ENCODE assay signal across 8 cellular contexts in genomic region chr12:54428050-54429013, GRCh38. TPM values are rescaled to one million over a fixed set of nuclear protein-coding genes. Genes with fewer than 3 reads are reported as not detected.
DNase-seq lines count a peak whose midpoint lies in the region; ATAC-seq, FAIRE-seq and TF ChIP-seq lines count a peak whose summit lies in the region.

No MANE protein-coding gene starts in this region.

- TF ChIP-seq POLR2A in K562 (conservative IDR thresholded peaks at IDR 0.05), result no peak

- peak; percentile 27 for ATAC-seq in K562
- ATAC-seq in thoracic aorta (ENCODE audit: insufficient number of reproducible peaks, low FRiP score, low read depth), result peak; percentile 49
- ATAC-seq in GM18858 (IDR thresholded peaks at IDR 0.05; ENCODE audit: unreplicated experiment), result no peak
- no peak for ATAC-seq in HG03432 (IDR thresholded peaks at IDR 0.05; ENCODE audit: unreplicated experiment)
- ATAC-seq in GM19397 (IDR thresholded peaks at IDR 0.05; ENCODE audit: unreplicated experiment), result no peak

- H3K27ac ChIP-seq in K562 (ENCODE audit: extremely low read depth, low read depth, low read length) (peak overlapping the region; percentile 73), thoracic aorta (peak overlapping the region; percentile 89 to 93)

- no peaks in the 10 kb centered on the region for H3K9me1 ChIP-seq in K562 (ENCODE audit: control insufficient read depth, insufficient read depth, low read length)

- peak overlapping the region; percentile 16 for H3K4me2 ChIP-seq in K562 (ENCODE audit: insufficient read depth, low read length)

- no peak for FAIRE-seq in K562 (lab: Jason Lieb, UNC)

- H2AFZ ChIP-seq in K562 (ENCODE audit: low read depth, low read length), result peak overlapping the region; percentile 93

- no peaks in the 10 kb centered on the region for H3K79me2 ChIP-seq in K562 (ENCODE audit: control insufficient read depth, insufficient read depth, low read length)

- H3K4me3 ChIP-seq in K562, result no peak overlapping the region
- H3K4me3 ChIP-seq in thoracic aorta, result peak overlapping the region; percentile 15

- WGBS in K562 (ENCODE audit: insufficient coverage, low coverage, missing lambda C conversion rate), result 36% methylated on average over 10 of the region's 13 CpGs

- BruUV-seq in K562 (replicated peaks; lab: Mats Ljungman, UMichigan), result no TSS peak

- TF ChIP-seq CTCF in K562 (IDR thresholded peaks at IDR 0.05 in 2 of 3, conservative IDR thresholded peaks at IDR 0.05 in 1 of 3; ENCODE audit: insufficient read depth in 2 of 3, low read depth in 1 of 3, low read length in 3 of 3) (no peak), thoracic aorta (IDR thresholded peaks at IDR 0.05) (no peak)

- DNase-seq in Kasumi-1 (lab: John Stamatoyannopoulos, UW) (peak; percentile 91 to 92), K562 (ENCODE audit: extremely low read depth in 1 of 4, low spot score in 3 of 4) (peak in 3 of 4 experiments; percentile 32 to 60 (median 41)), iris pigment epithelial cell (ENCODE audit: low read depth) (peak; percentile 79), thoracic aorta (ENCODE audit: low spot score) (peak; percentile 79)
- DNase-seq in effector CD4-positive, alpha-beta T cell, result no peak

- H3K4me1 ChIP-seq in K562 (replicated peaks in 1 of 2; ENCODE audit: control insufficient read depth in 2 of 2, insufficient read depth in 2 of 2, low read length in 2 of 2) (peaks cover 34 to 78% of the 10 kb centered on the region in 2 experiments), thoracic aorta (ENCODE audit: control insufficient read depth in 1 of 2, low read depth in 2 of 2) (peaks cover 42 to 92% of the 10 kb centered on the region in 2 donors)

- intact Hi-C loops in K562 (cut with micrococcal nuclease), result no loop called here

- H3K27me3 ChIP-seq in K562 (ENCODE audit: control insufficient read depth in 2 of 2, insufficient read depth in 2 of 2, low read length in 2 of 2) (no peaks in the 10 kb centered on the region), thoracic aorta (replicated peaks; ENCODE audit: insufficient read depth) (no peaks in the 10 kb centered on the region)

- TF ChIP-seq EP300 in K562 (IDR thresholded peaks at IDR 0.05; ENCODE audit: low read length), result no peak

- in situ Hi-C loops in K562 (cut with MboI), result no loop called here

- H3K36me3 ChIP-seq in K562 (ENCODE audit: control insufficient read depth, insufficient read depth, low read length) (no peaks in the 10 kb centered on the region), thoracic aorta (no peaks in the 10 kb centered on the region)

- POLR2A ChIA-PET in K562 (lab: Yijun Ruan, JAX), result interaction anchor here (0.9 to 2.0 kb wide), 7 partner anchors 9 to 44 kb away, joined by 3 to 7 read pairs (median 5); partner anchors contain the start of genes GTSF1 and ITGA5

- CTCF ChIA-PET in K562 (lab: Yijun Ruan, JAX; ENCODE audit: low intra/inter-chr PET ratio), result no interaction called here

- no peaks in the 10 kb centered on the region for H4K20me1 ChIP-seq in K562 (replicated peaks; ENCODE audit: control insufficient read depth, insufficient read depth, low read length)

- H3K9me3 ChIP-seq in K562 (replicated peaks; ENCODE audit: control insufficient read depth, insufficient read depth, low read depth, low read length) (no peaks in the 10 kb centered on the region), thoracic aorta (no peaks in the 10 kb centered on the region)

- no peak for TF ChIP-seq RAD21 in K562 (CRISPR knock-in tag; conservative IDR thresholded peaks at IDR 0.05 in 1 of 2, IDR thresholded peaks at IDR 0.05 in 1 of 2)

- H3K9ac ChIP-seq in K562 (ENCODE audit: insufficient read depth in 1 of 2, low read depth in 2 of 2, low read length in 2 of 2), result peak overlapping the region; percentile 46 to 61; a peak in 3 of 4 replicates

TF ChIP-seq in K562, 482 proteins besides CTCF, POLR2A, EP300 and RAD21 (continues in another document):
- TF ChIP-seq RNF2 (IDR thresholded peaks at IDR 0.05) (peak; percentile 38; the same call in 1 of the 2 replicates), FOSL1 (tag; conservative IDR thresholded peaks at IDR 0.05) (peak; percentile 54), SMARCC2 (IDR thresholded peaks at IDR 0.05; ENCODE audit: low read depth) (no peak), MAFK (IDR thresholded peaks at IDR 0.05; ENCODE audit: low read length) (no peak), BCL6 (CRISPR knock-in tag; IDR thresholded peaks at IDR 0.05) (no peak), HCFC1 (IDR thresholded peaks at IDR 0.05; ENCODE audit: low read depth, low read length) (no peak), ZNF324 (CRISPR knock-in tag; IDR thresholded peaks at IDR 0.05) (no peak)
- TF ChIP-seq, protein P1, sequence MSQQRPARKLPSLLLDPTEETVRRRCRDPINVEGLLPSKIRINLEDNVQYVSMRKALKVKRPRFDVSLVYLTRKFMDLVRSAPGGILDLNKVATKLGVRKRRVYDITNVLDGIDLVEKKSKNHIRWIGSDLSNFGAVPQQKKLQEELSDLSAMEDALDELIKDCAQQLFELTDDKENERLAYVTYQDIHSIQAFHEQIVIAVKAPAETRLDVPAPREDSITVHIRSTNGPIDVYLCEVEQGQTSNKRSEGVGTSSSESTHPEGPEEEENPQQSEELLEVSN (IDR thresholded peaks at IDR 0.05; ENCODE audit: borderline replicate concordance in 1 of 2, extremely low read depth in 1 of 2, insufficient read depth in 1 of 2, insufficient read length in 1 of 2, low read depth in 1 of 2, low read length in 1 of 2, poor library complexity in 1 of 2, severe bottlenecking in 1 of 2), result peak in 1 of 2 experiments; percentile 2

RNA-seq across cellular contexts. Expression of gene ITGA5, which starts 9.3 kb away (rescaled TPM):
- 326 and 672 TPM in 2 replicates for total RNA-seq in K562 (2011; cell fraction: chromatin; rRNA removed; ENCODE audit: low replicate concordance)
- 425 and 592 TPM in 2 replicates for total RNA-seq in K562 (2011; cell fraction: nucleolus; rRNA removed)
- 368 and 393 TPM in 2 replicates for total RNA-seq in K562 (2011; cell fraction: nucleoplasm; rRNA removed)
- total RNA-seq in K562 (2014; rRNA removed) (47.4 and 59.0 TPM in 2 replicates), K562 (2014; rRNA removed; fragmentation: Illumina TruSeq; extraction: Trizol) (41.7 and 49.0 TPM in 2 replicates), K562 (2015; rRNA removed; fragmentation: Illumina TruSeq; extraction: Trizol) (33.7 and 34.5 TPM in 2 replicates), K562 (2021) (71.0 and 75.2 TPM in 2 replicates), thoracic aorta (100 to 1,000 TPM; 752 to 847 TPM)
- polyA plus RNA-seq in K562 (2011; rRNA removed) (55.5 and 114 TPM in 2 replicates), K562 (2014; fragmentation: Illumina TruSeq; extraction: Trizol) (82.1 and 82.8 TPM in 2 replicates), K562 (2014; fragmentation: Nextera tagmentation; extraction: Ambion mirVana) (1 to 10 TPM; 9.1 to 9.2 TPM), K562 (2014; rRNA removed) (34.0 and 36.0 TPM in 2 replicates)
- 44.7 and 52.4 TPM in 2 replicates for polyA plus RNA-seq in K562 (2011; cell fraction: cytosol; rRNA removed)
- 273 and 364 TPM in 2 replicates for polyA plus RNA-seq in K562 (2011; cell fraction: nucleus; rRNA removed)
- 58.8 and 103 TPM in 2 replicates for polyA plus RNA-seq in K562 (2012)
- 104 and 113 TPM in 2 replicates for polyA minus RNA-seq in K562 (2011; rRNA and poly(A)+ RNA removed)
- polyA minus RNA-seq in K562 (2011; cell fraction: cytosol; rRNA and poly(A)+ RNA removed), result 72.0 and 119 TPM in 2 replicates
- polyA minus RNA-seq in K562 (2011; cell fraction: nucleus; rRNA and poly(A)+ RNA removed), result 150 and 186 TPM in 2 replicates

RNA-seq across cellular contexts. Expression of gene ZNF385A, which starts 43.8 kb away (rescaled TPM):
- total RNA-seq in K562 (2011; cell fraction: chromatin; rRNA removed; ENCODE audit: low replicate concordance), result 8.1 and 25.0 TPM in 2 replicates
- 9.7 and 11.1 TPM in 2 replicates for total RNA-seq in K562 (2011; cell fraction: nucleolus; rRNA removed)
- total RNA-seq in K562 (2011; cell fraction: nucleoplasm; rRNA removed), result 9.7 and 11.8 TPM in 2 replicates
- total RNA-seq in K562 (2014; rRNA removed) (15.9 and 17.7 TPM in 2 replicates), K562 (2014; rRNA removed; fragmentation: Illumina TruSeq; extraction: Trizol) (3.5 and 3.7 TPM in 2 replicates), K562 (2015; rRNA removed; fragmentation: Illumina TruSeq; extraction: Trizol) (5.9 and 8.7 TPM in 2 replicates), K562 (2021) (96.5 and 111 TPM in 2 replicates), thoracic aorta (10 to 100 TPM in 1 of 2 donors, 1 to 10 TPM in 1; 7.4 to 19.0 TPM)
- polyA plus RNA-seq in K562 (2011; rRNA removed) (7.7 and 15.6 TPM in 2 replicates), K562 (2014; fragmentation: Illumina TruSeq; extraction: Trizol) (65.7 and 88.2 TPM in 2 replicates), K562 (2014; fragmentation: Nextera tagmentation; extraction: Ambion mirVana) (1 to 10 TPM; 1.0 TPM), K562 (2014; rRNA removed) (30.3 and 34.6 TPM in 2 replicates)
- polyA plus RNA-seq in K562 (2011; cell fraction: cytosol; rRNA removed), result 11.8 and 25.5 TPM in 2 replicates
- 15.0 and 32.1 TPM in 2 replicates for polyA plus RNA-seq in K562 (2011; cell fraction: nucleus; rRNA removed)
- 35.9 and 43.9 TPM in 2 replicates for polyA plus RNA-seq in K562 (2012)
- polyA minus RNA-seq in K562 (2011; rRNA and poly(A)+ RNA removed), result 4.7 and 6.3 TPM in 2 replicates
- 31.2 and 48.8 TPM in 2 replicates for polyA minus RNA-seq in K562 (2011; cell fraction: cytosol; rRNA and poly(A)+ RNA removed)
- polyA minus RNA-seq in K562 (2011; cell fraction: nucleus; rRNA and poly(A)+ RNA removed), result 6.7 and 8.1 TPM in 2 replicates

RNA-seq across cellular contexts. Expression of gene GTSF1, which starts 45.1 kb away (rescaled TPM):
- 171 and 231 TPM in 2 replicates for total RNA-seq in K562 (2011; cell fraction: chromatin; rRNA removed; ENCODE audit: low replicate concordance)
- 114 and 120 TPM in 2 replicates for total RNA-seq in K562 (2011; cell fraction: nucleolus; rRNA removed)
- 142 and 195 TPM in 2 replicates for total RNA-seq in K562 (2011; cell fraction: nucleoplasm; rRNA removed)
- total RNA-seq in K562 (2014; rRNA removed), result 247 and 289 TPM in 2 replicates
- 426 and 493 TPM in 2 replicates for total RNA-seq in K562 (2014; rRNA removed; fragmentation: Illumina TruSeq; extraction: Trizol)
- 370 and 390 TPM in 2 replicates for total RNA-seq in K562 (2015; rRNA removed; fragmentation: Illumina TruSeq; extraction: Trizol)
- total RNA-seq in K562 (2021), result 275 and 293 TPM in 2 replicates
- polyA plus RNA-seq in K562 (2011; rRNA removed), result 755 and 772 TPM in 2 replicates
- polyA plus RNA-seq in K562 (2011; cell fraction: cytosol; rRNA removed), result 401 and 610 TPM in 2 replicates
- polyA plus RNA-seq in K562 (2011; cell fraction: nucleus; rRNA removed), result 280 and 410 TPM in 2 replicates
- polyA plus RNA-seq in K562 (2012), result 413 and 440 TPM in 2 replicates
- 506 and 588 TPM in 2 replicates for polyA plus RNA-seq in K562 (2014; fragmentation: Illumina TruSeq; extraction: Trizol)
- 1,000 to 10,000 TPM; 1,162 to 1,335 TPM for polyA plus RNA-seq in K562 (2014; fragmentation: Nextera tagmentation; extraction: Ambion mirVana)
- 490 and 525 TPM in 2 replicates for polyA plus RNA-seq in K562 (2014; rRNA removed)
- 316 and 357 TPM in 2 replicates for polyA minus RNA-seq in K562 (2011; rRNA and poly(A)+ RNA removed)
- polyA minus RNA-seq in K562 (2011; cell fraction: cytosol; rRNA and poly(A)+ RNA removed), result 105 and 110 TPM in 2 replicates
- 61.3 and 121 TPM in 2 replicates for polyA minus RNA-seq in K562 (2011; cell fraction: nucleus; rRNA and poly(A)+ RNA removed)
- not detected for total RNA-seq in thoracic aorta

Comparison
In these comparisons a context has a peak if more than half of its experiments do, and no peak if none do; other contexts are left out.
1. ATAC-seq: peak in K562 (single experiment) and thoracic aorta (single experiment); none in GM18858 (single experiment), HG03432 (single experiment) and GM19397 (single experiment).
2. RNA of gene GTSF1, which starts 45.1 kb away (total RNA-seq): 114 to 493 TPM in K562; not detected in thoracic aorta; every median in the first group is over 100 times any median in the second.